18 cellular contexts compared by ENCODE assay signal in genomic region chr2:75277111-75277510, GRCh38.
A peak's percentile ranks its signal among the peaks of the same experiment; 100 is the strongest.
DNase-seq lines count a peak whose midpoint lies in the region; ATAC-seq and TF ChIP-seq lines count a peak whose summit lies in the region.
"Had no signal": no experiment of that assay in that cellular context is flagged by ENCODE, and none has a peak within 500 bp of the region (broad histone marks: within the 10 kb centered on the region; RNA-seq: fewer than 3 reads in every experiment).

No MANE protein-coding gene starts in this region.

- H3K27me3 Mint-ChIP-seq in HFFc6 (ENCODE audit: insufficient read depth) = no peaks in the 10 kb centered on the region
- H3K27me3 Mint-ChIP-seq: activated naive CD8-positive, alpha-beta T cell had no signal

- H3K9me3 Mint-ChIP-seq in HFFc6 = no peaks in the 10 kb centered on the region

- TF ChIP-seq POLR2A in gastrocnemius medialis (IDR thresholded peaks at IDR 0.05) = no peak

- no peak overlapping the region for H3K27ac ChIP-seq in gastrocnemius medialis
- H3K27ac ChIP-seq: BLaER1, gastroesophageal sphincter had no signal

- ATAC-seq in GM21786 (IDR thresholded peaks at IDR 0.05; ENCODE audit: unreplicated experiment) (no peak), gastrocnemius medialis (no peak)
- ATAC-seq: activated CD4-positive, CD25-positive, alpha-beta regulatory T cell treated with anti-CD3 and anti-CD28 coated beads, Interleukin-2, amount 50 U/mL, for 24 hours; gastroesophageal sphincter; stimulated activated effector memory CD8-positive, alpha-beta T cell treated with anti-CD3 and anti-CD28 coated beads, Interleukin-12 subunit alpha, Interleukin-12 subunit beta, amount 100 ng/mL, for 72 hours had no signal

- TF ChIP-seq CTCF in HFFc6 (IDR thresholded peaks at IDR 0.05) (no peak), gastrocnemius medialis (IDR thresholded peaks at IDR 0.05 in 4 of 5, conservative IDR thresholded peaks at IDR 0.05 in 1 of 5) (no peak)

- peaks cover 30% of the 10 kb centered on the region for H3K36me3 Mint-ChIP-seq in HFFc6 (ENCODE audit: low read depth)
- H3K36me3 Mint-ChIP-seq: stimulated activated effector memory CD8-positive, alpha-beta T cell treated with anti-CD3 and anti-CD28 coated beads, Interleukin-12 subunit alpha, Interleukin-12 subunit beta, amount 100 ng/mL, for 72 hours had no signal

- H3K4me3 Mint-ChIP-seq in HFFc6 = peak overlapping the region; percentile 87
- H3K4me3 Mint-ChIP-seq: activated naive CD8-positive, alpha-beta T cell; stimulated activated effector memory CD8-positive, alpha-beta T cell treated with anti-CD3 and anti-CD28 coated beads, Interleukin-12 subunit alpha, Interleukin-12 subunit beta, amount 100 ng/mL, for 72 hours had no signal

- H3K4me3 ChIP-seq in gastrocnemius medialis = no peak overlapping the region
- H3K4me3 ChIP-seq: BLaER1, gastroesophageal sphincter had no signal

- DNase-seq in ACHN = peak; percentile 16
- DNase-seq in HFFc6 = peak; percentile 52
- DNase-seq in amniotic epithelial cell (ENCODE audit: low read depth) = peak; percentile 11
- peak; percentile 48 for DNase-seq in foreskin melanocyte
- no peak for DNase-seq in NCI-H1048 (lab: John Stamatoyannopoulos, UW)
- DNase-seq in stimulated activated CD4-positive, alpha-beta T cell treated with anti-CD3 and anti-CD28 coated beads, Interleukin-4, amount 100 ng/mL, for 4 hours = no peak
- DNase-seq in gastrocnemius medialis = no peak
- DNase-seq: activated CD8-positive, alpha-beta memory T cell treated with anti-CD3 and anti-CD28 coated beads, Interleukin-2, amount 50 U/mL, for 4 hours; cortex of kidney; DND-41; NCI-H2081 treated with DMSO at 0.1 percent for 48 hours; stimulated activated CD4-positive, alpha-beta T cell treated with anti-CD3 and anti-CD28 coated beads, Interleukin-4, amount 100 ng/mL, for 1 hour had no signal

- no peaks in the 10 kb centered on the region for H3K9me3 ChIP-seq in gastrocnemius medialis

- H3K27me3 ChIP-seq in gastrocnemius medialis = no peaks in the 10 kb centered on the region
- H3K27me3 ChIP-seq: BLaER1 had no signal

- peak overlapping the region; percentile 85 for H3K27ac Mint-ChIP-seq in HFFc6
- H3K27ac Mint-ChIP-seq: activated naive CD8-positive, alpha-beta T cell; stimulated activated effector memory CD8-positive, alpha-beta T cell treated with anti-CD3 and anti-CD28 coated beads, Interleukin-12 subunit alpha, Interleukin-12 subunit beta, amount 100 ng/mL, for 72 hours had no signal

- H3K4me1 Mint-ChIP-seq in HFFc6 (ENCODE audit: low read depth) = peaks cover 38% of the 10 kb centered on the region
- H3K4me1 Mint-ChIP-seq: stimulated activated effector memory CD8-positive, alpha-beta T cell treated with anti-CD3 and anti-CD28 coated beads, Interleukin-12 subunit alpha, Interleukin-12 subunit beta, amount 100 ng/mL, for 72 hours had no signal

- intact Hi-C loops in gastrocnemius medialis (cut with DNase I; ENCODE audit: low total_unique reads) = no loop called here

- in situ Hi-C loops in ACHN (cut with HindIII; ENCODE audit: low pct_ligation_motif_present, low pct_unique_long_range_greater_than_20kb, low sequenced_read_pairs) (no loop called here), gastrocnemius medialis (cut with MboI; ENCODE audit: low sequenced_read_pairs in 4 of 4) (no loop called here)

- H3K4me1 ChIP-seq in gastrocnemius medialis = no peaks in the 10 kb centered on the region
- H3K4me1 ChIP-seq: BLaER1, gastroesophageal sphincter had no signal

- no peaks in the 10 kb centered on the region for H3K36me3 ChIP-seq in gastrocnemius medialis
- H3K36me3 ChIP-seq: BLaER1, gastroesophageal sphincter had no signal

Comparison
In these comparisons a context has a peak if more than half of its experiments do, and no peak if none do; other contexts are left out.
1. DNase-seq: peak in ACHN (single experiment), HFFc6 (single experiment), amniotic epithelial cell (single experiment) and foreskin melanocyte (single experiment); none in NCI-H1048 (single experiment), stimulated activated CD4-positive, alpha-beta T cell treated with anti-CD3 and anti-CD28 coated beads, Interleukin-4, amount 100 ng/mL, for 4 hours (0 of 2) and gastrocnemius medialis (0 of 2).